ENCODE assay signal across 8 cellular contexts in genomic region chr2:151828890-151829324, GRCh38. TPM values are rescaled to one million over a fixed set of nuclear protein-coding genes. Genes with fewer than 3 reads are reported as not detected.
DNase-seq lines count a peak whose midpoint lies in the region; ATAC-seq and TF ChIP-seq lines count a peak whose summit lies in the region.

No MANE protein-coding gene starts in this region.

- H3K4me1 Mint-ChIP-seq in activated T-helper 2 cell treated with anti-CD3 and anti-CD28 coated beads, Interferon-gamma antibody, Interleukin-2, Interleukin-4, amounts not matched to agents 10 μg/mL and 5 μg/mL and 100 μg/mL, durations not matched to agents 14 hours and 24 hours and 36 hours (ENCODE audit: low read depth) = peaks cover 22% of the 10 kb centered on the region
- peaks cover 42% of the 10 kb centered on the region for H3K4me1 Mint-ChIP-seq in stimulated activated effector memory CD8-positive, alpha-beta T cell treated with anti-CD3 and anti-CD28 coated beads, Interleukin-12 subunit alpha, Interleukin-12 subunit beta, amount 100 ng/mL, for 72 hours

- no peaks in the 10 kb centered on the region for H3K27me3 ChIP-seq in HL-60 (ENCODE audit: insufficient read depth, poor library complexity, severe bottlenecking)
- H3K27me3 ChIP-seq in iPS-15b (ENCODE audit: control insufficient read depth, insufficient read depth, low read length) = no peaks in the 10 kb centered on the region

- no peaks in the 10 kb centered on the region for H3K9me3 ChIP-seq in iPS-15b (ENCODE audit: control insufficient read depth, insufficient read depth, low read length)

- H3K9ac ChIP-seq in iPS-15b (ENCODE audit: low read depth, low read length) = peak overlapping the region; percentile 68

- H3K36me3 ChIP-seq in iPS-15b (ENCODE audit: control insufficient read depth, insufficient read depth, low read length) = no peaks in the 10 kb centered on the region

- no peaks in the 10 kb centered on the region for H3K9me3 Mint-ChIP-seq in activated T-helper 2 cell treated with anti-CD3 and anti-CD28 coated beads, Interferon-gamma antibody, Interleukin-2, Interleukin-4, amounts not matched to agents 10 μg/mL and 5 μg/mL and 100 μg/mL, durations not matched to agents 14 hours and 24 hours and 36 hours
- no peaks in the 10 kb centered on the region for H3K9me3 Mint-ChIP-seq in stimulated activated effector memory CD8-positive, alpha-beta T cell treated with anti-CD3 and anti-CD28 coated beads, Interleukin-12 subunit alpha, Interleukin-12 subunit beta, amount 100 ng/mL, for 72 hours

- intact Hi-C loops in activated T-helper 2 cell treated with anti-CD3 and anti-CD28 coated beads, Interferon-gamma antibody, Interleukin-2, Interleukin-4, amounts not matched to agents 10 μg/mL and 5 μg/mL and 100 μg/mL, durations not matched to agents 14 hours and 24 hours and 36 hours (cut with micrococcal nuclease) = loop anchor here (1.0 to 10.0 kb wide), 6 partner anchors 7 to 888 kb away; partner anchors contain the start of genes ARL6IP6, NMI and PRPF40A

- peaks cover 7% of the 10 kb centered on the region for H3K4me1 ChIP-seq in iPS-15b (ENCODE audit: control insufficient read depth, insufficient read depth, low read length)

- H3K4me3 ChIP-seq in HL-60 (replicated peaks; ENCODE audit: insufficient read depth, low read length) (peak overlapping the region; percentile 35), iPS-15b (ENCODE audit: low read depth, low read length) (peak overlapping the region; percentile 90)

- no peak for ATAC-seq in stimulated activated effector memory CD8-positive, alpha-beta T cell treated with anti-CD3 and anti-CD28 coated beads, Interleukin-12 subunit alpha, Interleukin-12 subunit beta, amount 100 ng/mL, for 72 hours
- no peak for ATAC-seq in GM18520 (IDR thresholded peaks at IDR 0.05; ENCODE audit: unreplicated experiment)

- H3K27me3 Mint-ChIP-seq in activated T-helper 2 cell treated with anti-CD3 and anti-CD28 coated beads, Interferon-gamma antibody, Interleukin-2, Interleukin-4, amounts not matched to agents 10 μg/mL and 5 μg/mL and 100 μg/mL, durations not matched to agents 14 hours and 24 hours and 36 hours (ENCODE audit: low read depth) = peaks cover 4% of the 10 kb centered on the region

- no peak for TF ChIP-seq CTCF in HL-60 (IDR thresholded peaks at IDR 0.05; ENCODE audit: insufficient read depth, low read length)

- peak overlapping the region; percentile 78 for H3K4me3 Mint-ChIP-seq in activated T-helper 2 cell treated with anti-CD3 and anti-CD28 coated beads, Interferon-gamma antibody, Interleukin-2, Interleukin-4, amounts not matched to agents 10 μg/mL and 5 μg/mL and 100 μg/mL, durations not matched to agents 14 hours and 24 hours and 36 hours (ENCODE audit: low read depth)
- peak overlapping the region; percentile 89 for H3K4me3 Mint-ChIP-seq in stimulated activated effector memory CD8-positive, alpha-beta T cell treated with anti-CD3 and anti-CD28 coated beads, Interleukin-12 subunit alpha, Interleukin-12 subunit beta, amount 100 ng/mL, for 72 hours

- peaks cover 13% of the 10 kb centered on the region for H3K36me3 Mint-ChIP-seq in activated T-helper 2 cell treated with anti-CD3 and anti-CD28 coated beads, Interferon-gamma antibody, Interleukin-2, Interleukin-4, amounts not matched to agents 10 μg/mL and 5 μg/mL and 100 μg/mL, durations not matched to agents 14 hours and 24 hours and 36 hours (ENCODE audit: low read depth)
- peaks cover 26% of the 10 kb centered on the region for H3K36me3 Mint-ChIP-seq in stimulated activated effector memory CD8-positive, alpha-beta T cell treated with anti-CD3 and anti-CD28 coated beads, Interleukin-12 subunit alpha, Interleukin-12 subunit beta, amount 100 ng/mL, for 72 hours

- H3K27ac ChIP-seq in HL-60 (replicated peaks) = peak overlapping the region; percentile 64

- H3K27ac Mint-ChIP-seq in activated T-helper 2 cell treated with anti-CD3 and anti-CD28 coated beads, Interferon-gamma antibody, Interleukin-2, Interleukin-4, amounts not matched to agents 10 μg/mL and 5 μg/mL and 100 μg/mL, durations not matched to agents 14 hours and 24 hours and 36 hours = peak overlapping the region; percentile 75
- H3K27ac Mint-ChIP-seq in stimulated activated effector memory CD8-positive, alpha-beta T cell treated with anti-CD3 and anti-CD28 coated beads, Interleukin-12 subunit alpha, Interleukin-12 subunit beta, amount 100 ng/mL, for 72 hours = peak overlapping the region; percentile 80

- DNase-seq in HL-60 (ENCODE audit: low read depth in 1 of 2, low spot score in 1 of 2) (no peak), NCI-H1048 (lab: John Stamatoyannopoulos, UW) (no peak), cerebellum (ENCODE audit: low spot score) (no peak), NCI-H748 (lab: John Stamatoyannopoulos, UW; ENCODE audit: unreplicated experiment) (no peak)
- DNase-seq in activated T-helper 2 cell treated with anti-CD3 and anti-CD28 coated beads, Interferon-gamma antibody, Interleukin-2, Interleukin-4, amounts not matched to agents 10 μg/mL and 5 μg/mL and 100 μg/mL, durations not matched to agents 14 hours and 24 hours and 36 hours (ENCODE audit: low spot score) = no peak
- no peak for DNase-seq in stimulated activated effector memory CD8-positive, alpha-beta T cell treated with anti-CD3 and anti-CD28 coated beads, Interleukin-12 subunit alpha, Interleukin-12 subunit beta, amount 100 ng/mL, for 72 hours (ENCODE audit: low spot score in 2 of 2)

RNA-seq across cellular contexts. Expression of gene ARL5A, which starts 0.7 kb away (rescaled TPM):
- total RNA-seq in activated T-helper 2 cell treated with anti-CD3 and anti-CD28 coated beads, Interferon-gamma antibody, Interleukin-2, Interleukin-4, amounts not matched to agents 10 μg/mL and 5 μg/mL and 100 μg/mL, durations not matched to agents 14 hours and 24 hours and 36 hours = 64.9 and 71.7 TPM in 2 replicates
- total RNA-seq in cerebellum = 61.3 TPM
